Comparison of ENCODE assay signal across 11 cellular contexts in genomic region chr11:121059605-121060004, GRCh38. TPM values are rescaled to one million over a fixed set of nuclear protein-coding genes. Genes with fewer than 3 reads are reported as not detected.
DNase-seq lines count a peak whose midpoint lies in the region; ATAC-seq and TF ChIP-seq lines count a peak whose summit lies in the region.
"Had no signal": no experiment of that assay in that cellular context is flagged by ENCODE, and none has a peak within 500 bp of the region (broad histone marks: within the 10 kb centered on the region; RNA-seq: fewer than 3 reads in every experiment).

No MANE protein-coding gene starts in this region.

- intact Hi-C loops in natural killer cell (cut with micrococcal nuclease) (no loop called here), Right ventricle myocardium inferior (cut with DNase I) (no loop called here), colonic mucosa (cut with DNase I) (no loop called here)

- no peaks in the 10 kb centered on the region for H3K27me3 Mint-ChIP-seq in natural killer cell (ENCODE audit: low read depth in 2 of 2)

- no peaks in the 10 kb centered on the region for H3K9me3 ChIP-seq in colonic mucosa
- H3K9me3 ChIP-seq: neutrophil had no signal

- ATAC-seq in GM19035 (IDR thresholded peaks at IDR 0.05; ENCODE audit: unreplicated experiment) (peak; percentile 100), HG02571 (IDR thresholded peaks at IDR 0.05; ENCODE audit: unreplicated experiment) (peak; percentile 98), HG03442 (IDR thresholded peaks at IDR 0.05; ENCODE audit: unreplicated experiment) (peak; percentile 93), natural killer cell (peak; percentile 68 to 81 (median 69)), Right ventricle myocardium inferior (no peak)

- peaks cover 31% of the 10 kb centered on the region for H3K36me3 Mint-ChIP-seq in natural killer cell

- H3K27ac Mint-ChIP-seq in natural killer cell = no peak overlapping the region
- H3K27ac Mint-ChIP-seq: endodermal cell had no signal

- no peaks in the 10 kb centered on the region for H3K36me3 ChIP-seq in colonic mucosa
- H3K36me3 ChIP-seq: neutrophil had no signal

- no peaks in the 10 kb centered on the region for H3K4me1 ChIP-seq in colonic mucosa

- no peak overlapping the region for H3K4me3 ChIP-seq in colonic mucosa

- no peaks in the 10 kb centered on the region for H3K27me3 ChIP-seq in colonic mucosa
- H3K27me3 ChIP-seq: neutrophil had no signal

- TF ChIP-seq CTCF in natural killer cell (IDR thresholded peaks at IDR 0.05) (no peak), colonic mucosa (IDR thresholded peaks at IDR 0.05) (no peak)

- no peaks in the 10 kb centered on the region for H3K9me3 Mint-ChIP-seq in natural killer cell
- H3K9me3 Mint-ChIP-seq: endodermal cell had no signal

- no peaks in the 10 kb centered on the region for H3K4me1 Mint-ChIP-seq in natural killer cell
- H3K4me1 Mint-ChIP-seq: endodermal cell had no signal

- no peak overlapping the region for H3K4me3 Mint-ChIP-seq in natural killer cell
- H3K4me3 Mint-ChIP-seq: endodermal cell had no signal

- no peak overlapping the region for H3K9ac ChIP-seq in colonic mucosa (ENCODE audit: low read depth in 2 of 2, low read length in 2 of 2)

- no peak overlapping the region for H3K27ac ChIP-seq in colonic mucosa
- H3K27ac ChIP-seq: neutrophil had no signal

- DNase-seq in natural killer cell (no peak), Right ventricle myocardium inferior (ENCODE audit: missing footprints) (no peak), colonic mucosa (no peak), AG20443 (ENCODE audit: low spot score) (no peak)
- DNase-seq: activated effector memory CD4-positive, alpha-beta T cell treated with anti-CD3 and anti-CD28 coated beads, Interleukin-2, amount 50 U/mL, for 16 hours; endodermal cell; NCI-H446 had no signal

RNA-seq across cellular contexts. Expression of gene TBCEL, which starts 35.7 kb away (rescaled TPM):
- total RNA-seq in natural killer cell = 10 to 100 TPM; 34.0 to 40.2 (median 37.9) TPM
- 25.2 TPM for total RNA-seq in Right ventricle myocardium inferior
- total RNA-seq in colonic mucosa = 10 to 100 TPM in 1 of 2 donors, 1 to 10 TPM in 1; 7.5 to 10.1 TPM

RNA-seq across cellular contexts. Expression of gene TECTA, which starts 41.4 kb away (rescaled TPM):
- total RNA-seq in natural killer cell = under 1 TPM; 0.50 to 0.57 (median 0.56) TPM
- total RNA-seq in Right ventricle myocardium inferior = 0.78 TPM
- under 1 TPM; 0.16 to 0.20 TPM for total RNA-seq in colonic mucosa
